In the genomic region with DNA sequence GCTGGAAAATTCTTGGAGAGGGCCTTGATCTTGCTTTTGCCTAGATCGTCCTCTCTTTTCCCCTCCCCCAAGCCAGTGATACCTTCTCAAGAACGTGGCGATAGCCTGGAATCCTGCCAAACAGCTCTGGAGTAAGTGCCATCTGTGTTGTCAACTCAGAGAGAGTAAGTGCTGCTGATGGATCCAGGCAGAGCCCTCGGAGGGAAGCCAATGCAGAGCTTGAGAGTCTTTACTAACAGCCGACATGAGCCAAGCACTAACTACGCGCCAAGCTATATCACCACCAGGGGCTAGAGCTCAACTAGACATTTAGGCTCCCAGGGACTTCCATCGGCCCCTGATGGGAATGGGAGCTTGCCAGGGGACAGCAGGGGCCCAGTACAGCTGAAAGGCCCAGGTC, we compare ENCODE assay signal across 12 cellular contexts. TPM values are rescaled to one million over a fixed set of nuclear protein-coding genes. Genes with fewer than 3 reads are reported as not detected.
DNase-seq lines count a peak whose midpoint lies in the region; ATAC-seq and TF ChIP-seq lines count a peak whose summit lies in the region.
"Had no signal": no experiment of that assay in that cellular context is flagged by ENCODE, and none has a peak within 500 bp of the region (broad histone marks: within the 10 kb centered on the region; RNA-seq: fewer than 3 reads in every experiment).

No MANE protein-coding gene starts in this region.

- WGBS in thyroid gland, 2 donors: 54 to 65% methylated on average over 7 to 8 of the region's 8 CpGs

- peaks cover 89 to 99% (median 92%) of the 10 kb centered on the region in 10 experiments for H3K4me1 ChIP-seq in BLaER1 treated with 17β-estradiol and CSF1 and Interleukin-3, amounts not matched to agents 10 nM and 100 nM
- H3K4me1 ChIP-seq in thyroid gland: peaks cover 0 to 12% of the 10 kb centered on the region in 2 donors

- intact Hi-C loops in Right ventricle myocardium superior (cut with DNase I): no loop called here
- intact Hi-C loops in thyroid gland (cut with DNase I): no loop called here

- no peaks in the 10 kb centered on the region for H3K9me3 Mint-ChIP-seq in IgD-negative memory B cell
- H3K9me3 Mint-ChIP-seq: activated CD4-positive, alpha-beta T cell treated with anti-CD3 and anti-CD28 coated beads, Interleukin-2, amount 10 ng/mL, durations not matched to agents 24 days and 14 days; activated naive CD4-positive, alpha-beta T cell treated with anti-CD3 and anti-CD28 coated beads for 36 hours; nephron had no signal

- H3K4me3 ChIP-seq in BLaER1 treated with 17β-estradiol and CSF1 and Interleukin-3, amounts not matched to agents 10 nM and 100 nM: no peak overlapping the region
- no peak overlapping the region for H3K4me3 ChIP-seq in thyroid gland (replicated peaks in 1 of 3)
- H3K4me3 ChIP-seq: vagina had no signal

- peaks cover 57 to 80% (median 67%) of the 10 kb centered on the region in 3 donors for H3K4me1 Mint-ChIP-seq in IgD-negative memory B cell

- peak; percentile 100 for DNase-seq in NCI-H524 treated with DMSO at 0.1 percent for 48 hours (lab: John Stamatoyannopoulos, UW)
- peak; percentile 69 for DNase-seq in Right ventricle myocardium superior
- DNase-seq in thyroid gland: no peak
- DNase-seq in glomerular visceral epithelial cell (ENCODE audit: extremely low spot score): no peak
- no peak for DNase-seq in mesenteric fat pad (ENCODE audit: low spot score)
- DNase-seq: activated CD4-positive, alpha-beta T cell treated with anti-CD3 and anti-CD28 coated beads, Interleukin-2, amount 10 ng/mL, durations not matched to agents 24 days and 14 days; activated naive CD4-positive, alpha-beta T cell treated with anti-CD3 and anti-CD28 coated beads for 36 hours had no signal

- peak overlapping the region; percentile 2 to 92 (median 38); a peak in 17 of 22 replicates for H3K4me2 ChIP-seq in BLaER1 treated with 17β-estradiol and CSF1 and Interleukin-3, amounts not matched to agents 10 nM and 100 nM

- H3K36me3 Mint-ChIP-seq in IgD-negative memory B cell: peaks cover 1% of the 10 kb centered on the region

- H4K20me1 ChIP-seq in BLaER1 treated with 17β-estradiol and CSF1 and Interleukin-3, amounts not matched to agents 10 nM and 100 nM: peaks cover 8 to 92% (median 32%) of the 10 kb centered on the region in 11 experiments; a peak in 19 of 22 replicates

- H3K9ac ChIP-seq in BLaER1 treated with 17β-estradiol and CSF1 and Interleukin-3, amounts not matched to agents 10 nM and 100 nM: peak overlapping the region in 4 of 11 experiments; percentile 10 to 32 (median 22); a peak in 4 of 22 replicates

- peak overlapping the region in 9 of 11 experiments; percentile 1 to 98 (median 94); a peak in 14 of 22 replicates for H3K27ac ChIP-seq in BLaER1 treated with 17β-estradiol and CSF1 and Interleukin-3, amounts not matched to agents 10 nM and 100 nM
- no peak overlapping the region for H3K27ac ChIP-seq in thyroid gland
- H3K27ac ChIP-seq: vagina had no signal

- ATAC-seq in Right ventricle myocardium superior (ENCODE audit: poor library complexity) (peak; percentile 94), HG03175 (IDR thresholded peaks at IDR 0.05; ENCODE audit: unreplicated experiment) (no peak)

- no peaks in the 10 kb centered on the region for H3K27me3 Mint-ChIP-seq in IgD-negative memory B cell
- H3K27me3 Mint-ChIP-seq: activated CD4-positive, alpha-beta T cell treated with anti-CD3 and anti-CD28 coated beads, Interleukin-2, amount 10 ng/mL, durations not matched to agents 24 days and 14 days had no signal

- peaks cover 30 to 61% (median 50%) of the 10 kb centered on the region in 11 experiments; a peak in 21 of 22 replicates for H3K36me3 ChIP-seq in BLaER1 treated with 17β-estradiol and CSF1 and Interleukin-3, amounts not matched to agents 10 nM and 100 nM
- H3K36me3 ChIP-seq in thyroid gland: no peaks in the 10 kb centered on the region
- H3K36me3 ChIP-seq: vagina had no signal

- TF ChIP-seq CTCF in thyroid gland (IDR thresholded peaks at IDR 0.05): no peak

- no peak for TF ChIP-seq POLR2A in thyroid gland (IDR thresholded peaks at IDR 0.05)

- no peaks in the 10 kb centered on the region for H3K27me3 ChIP-seq in BLaER1 treated with 17β-estradiol and CSF1 and Interleukin-3, amounts not matched to agents 10 nM and 100 nM
- H3K27me3 ChIP-seq in thyroid gland: no peaks in the 10 kb centered on the region
- H3K27me3 ChIP-seq: vagina had no signal

- H3K27ac Mint-ChIP-seq in IgD-negative memory B cell: peak overlapping the region; percentile 31 to 65 (median 35)
- H3K27ac Mint-ChIP-seq: activated CD4-positive, alpha-beta T cell treated with anti-CD3 and anti-CD28 coated beads, Interleukin-2, amount 10 ng/mL, durations not matched to agents 24 days and 14 days; activated naive CD4-positive, alpha-beta T cell treated with anti-CD3 and anti-CD28 coated beads for 36 hours; nephron had no signal

- peaks cover 0 to 25% (median 12%) of the 10 kb centered on the region in 11 experiments; a peak in 9 of 22 replicates for H3K9me3 ChIP-seq in BLaER1 treated with 17β-estradiol and CSF1 and Interleukin-3, amounts not matched to agents 10 nM and 100 nM (replicated peaks in 1 of 11)
- no peaks in the 10 kb centered on the region for H3K9me3 ChIP-seq in thyroid gland
- H3K9me3 ChIP-seq: vagina had no signal

- peak overlapping the region in 1 of 4 donors; percentile 10 for H3K4me3 Mint-ChIP-seq in IgD-negative memory B cell
- H3K4me3 Mint-ChIP-seq: activated CD4-positive, alpha-beta T cell treated with anti-CD3 and anti-CD28 coated beads, Interleukin-2, amount 10 ng/mL, durations not matched to agents 24 days and 14 days; activated naive CD4-positive, alpha-beta T cell treated with anti-CD3 and anti-CD28 coated beads for 36 hours; nephron had no signal

RNA-seq across cellular contexts. Expression of a gene that starts 17.6 kb away (rescaled TPM):
- polyA plus RNA-seq in IgD-negative memory B cell: 40.8 TPM
- total RNA-seq in Right ventricle myocardium superior (119 TPM), thyroid gland (10 to 100 TPM; 39.6 to 52.5 (median 44.9) TPM), mesenteric fat pad (106 TPM)

Comparison
In these comparisons a context has a peak if more than half of its experiments do, and no peak if none do; other contexts are left out.
1. H3K27ac ChIP-seq: peak in BLaER1 treated with 17β-estradiol and CSF1 and Interleukin-3, amounts not matched to agents 10 nM and 100 nM (9 of 11); none in thyroid gland (0 of 3).
2. DNase-seq: peak in NCI-H524 treated with DMSO at 0.1 percent for 48 hours (single experiment) and Right ventricle myocardium superior (single experiment); none in thyroid gland (0 of 2), glomerular visceral epithelial cell (single experiment) and mesenteric fat pad (single experiment).